ENCODE assay signal across 7 cellular contexts in genomic region chr2:202278036-202278760, GRCh38. TPM values are rescaled to one million over a fixed set of nuclear protein-coding genes. Genes with fewer than 3 reads are reported as not detected.
DNase-seq lines count a peak whose midpoint lies in the region; ATAC-seq lines count a peak whose summit lies in the region.

No MANE protein-coding gene starts in this region.

- no peaks in the 10 kb centered on the region for H3K9me3 Mint-ChIP-seq in dendritic cell treated with granulocyte-macrophage colony-stimulating factor and Interleukin-4, amounts not matched to agents 40 ng/mL and 50 ng/mL, for 4 days

- H3K27ac Mint-ChIP-seq in dendritic cell treated with granulocyte-macrophage colony-stimulating factor and Interleukin-4, amounts not matched to agents 40 ng/mL and 50 ng/mL, for 4 days, result peak overlapping the region; percentile 17

- peak; percentile 48 for ATAC-seq in GM19023 (IDR thresholded peaks at IDR 0.05; ENCODE audit: unreplicated experiment)
- no peak for ATAC-seq in HG03342 (IDR thresholded peaks at IDR 0.05; ENCODE audit: unreplicated experiment)

- no peaks in the 10 kb centered on the region for H3K27me3 Mint-ChIP-seq in dendritic cell treated with granulocyte-macrophage colony-stimulating factor and Interleukin-4, amounts not matched to agents 40 ng/mL and 50 ng/mL, for 4 days

- peak; percentile 53 for DNase-seq in MV-4-11 (lab: John Stamatoyannopoulos, UW)
- DNase-seq in pulmonary artery endothelial cell (ENCODE audit: low read depth, low spot score), result peak; percentile 62
- no peak for DNase-seq in SKM-1 treated with dmso at 0.1 percent for 144 hours (lab: John Stamatoyannopoulos, UW; ENCODE audit: unreplicated experiment)
- DNase-seq in NCI-H1694 (lab: John Stamatoyannopoulos, UW), result no peak

- intact Hi-C loops in dendritic cell treated with granulocyte-macrophage colony-stimulating factor and Interleukin-4, amounts not matched to agents 40 ng/mL and 50 ng/mL, for 4 days (cut with micrococcal nuclease), result no loop called here

- H3K4me1 Mint-ChIP-seq in dendritic cell treated with granulocyte-macrophage colony-stimulating factor and Interleukin-4, amounts not matched to agents 40 ng/mL and 50 ng/mL, for 4 days (ENCODE audit: low read depth), result peaks cover 10% of the 10 kb centered on the region

- H3K36me3 Mint-ChIP-seq in dendritic cell treated with granulocyte-macrophage colony-stimulating factor and Interleukin-4, amounts not matched to agents 40 ng/mL and 50 ng/mL, for 4 days (ENCODE audit: low read depth), result peaks cover 67% of the 10 kb centered on the region

- H3K4me3 Mint-ChIP-seq in dendritic cell treated with granulocyte-macrophage colony-stimulating factor and Interleukin-4, amounts not matched to agents 40 ng/mL and 50 ng/mL, for 4 days, result no peak overlapping the region

RNA-seq across cellular contexts. Expression of gene NOP58, which starts 12.6 kb away (rescaled TPM):
- total RNA-seq in pulmonary artery endothelial cell, result 59.5 and 80.3 TPM in 2 replicates

RNA-seq across cellular contexts. Expression of gene SUMO1, which starts 39.8 kb away (rescaled TPM):
- total RNA-seq in pulmonary artery endothelial cell, result 112 and 125 TPM in 2 replicates

Comparison
In these comparisons a context has a peak if more than half of its experiments do, and no peak if none do; other contexts are left out.
1. DNase-seq: peak in MV-4-11 (single experiment) and pulmonary artery endothelial cell (single experiment); none in SKM-1 treated with dmso at 0.1 percent for 144 hours (single experiment) and NCI-H1694 (single experiment).